ENCODE assay signal across 13 cellular contexts in genomic region chr12:90585640-90586304, GRCh38.
DNase-seq lines count a peak whose midpoint lies in the region; TF ChIP-seq lines count a peak whose summit lies in the region.
"Had no signal": no experiment of that assay in that cellular context is flagged by ENCODE, and none has a peak within 500 bp of the region (broad histone marks: within the 10 kb centered on the region; RNA-seq: fewer than 3 reads in every experiment).

No MANE protein-coding gene starts in this region.

- peak in 2 of 3 experiments; percentile 15 to 78 for DNase-seq in NCI-H1417 (lab: John Stamatoyannopoulos, UW)
- no peak for DNase-seq in NCI-H1417 treated with DMSO at 0.1 percent for 48 hours (lab: John Stamatoyannopoulos, UW)
- peak; percentile 10 for DNase-seq in NCI-H2227 treated with DMSO at 0.1 percent for 48 hours (lab: John Stamatoyannopoulos, UW)
- DNase-seq in fibroblast of the aortic adventitia (ENCODE audit: low read depth): peak; percentile 1
- peak; percentile 1 for DNase-seq in stromal cell of bone marrow (ENCODE audit: low read depth)
- DNase-seq in activated CD4-positive, alpha-beta T cell treated with anti-CD3 and anti-CD28 coated beads, Interleukin-2, amount 50 U/mL, for 48 hours: no peak
- no peak for DNase-seq in DMS53 treated with DMSO at 0.1 percent for 48 hours (lab: John Stamatoyannopoulos, UW; ENCODE audit: unreplicated experiment)
- DNase-seq: AML-193; Caco-2; CD8-positive, alpha-beta memory T cell; GF-D8 had no signal

- no peak overlapping the region for H3K4me3 ChIP-seq in fibroblast of the aortic adventitia (ENCODE audit: low read depth, low read length)
- H3K4me3 ChIP-seq: BLaER1, HAP-1 had no signal

- TF ChIP-seq CTCF in fibroblast of the aortic adventitia (IDR thresholded peaks at IDR 0.05; ENCODE audit: insufficient read depth, low read length): no peak

Comparison
In these comparisons a context has a peak if more than half of its experiments do, and no peak if none do; other contexts are left out.
1. DNase-seq: peak in NCI-H1417 (2 of 3), NCI-H2227 treated with DMSO at 0.1 percent for 48 hours (single experiment), fibroblast of the aortic adventitia (single experiment) and stromal cell of bone marrow (single experiment); none in NCI-H1417 treated with DMSO at 0.1 percent for 48 hours (single experiment), activated CD4-positive, alpha-beta T cell treated with anti-CD3 and anti-CD28 coated beads, Interleukin-2, amount 50 U/mL, for 48 hours (0 of 2) and DMS53 treated with DMSO at 0.1 percent for 48 hours (single experiment).